ENCODE assay signal across 16 cellular contexts in the genomic region with DNA sequence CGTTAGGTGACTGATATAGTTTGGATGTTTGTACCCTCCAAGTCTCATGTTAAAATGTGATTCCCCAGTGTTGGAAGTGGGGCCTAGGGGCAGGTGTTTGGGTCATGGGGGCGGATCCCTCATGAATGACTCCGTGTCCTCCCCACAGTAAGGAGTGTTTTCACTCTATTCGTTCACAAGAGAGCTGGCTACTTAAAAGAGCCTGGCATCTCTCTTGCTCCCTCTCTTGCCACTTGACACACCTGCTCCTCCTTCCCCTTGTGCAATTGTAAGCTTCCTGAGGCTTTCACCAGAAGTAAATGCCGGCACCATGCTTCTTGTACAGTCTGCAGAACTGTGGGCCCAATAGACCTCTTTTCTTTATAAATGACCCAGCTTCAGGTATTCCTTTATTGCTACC. TPM values are rescaled to one million over a fixed set of nuclear protein-coding genes. Genes with fewer than 3 reads are reported as not detected.
A peak's percentile ranks its signal among the peaks of the same experiment; 100 is the strongest.
DNase-seq lines count a peak whose midpoint lies in the region; ATAC-seq and TF ChIP-seq lines count a peak whose summit lies in the region.
"Had no signal": no experiment of that assay in that cellular context is flagged by ENCODE, and none has a peak within 500 bp of the region (broad histone marks: within the 10 kb centered on the region; RNA-seq: fewer than 3 reads in every experiment).

No MANE protein-coding gene starts in this region.

- H3K4ac ChIP-seq in H9 (ENCODE audit: low read depth, low read length) = no peak overlapping the region

- no peak overlapping the region for H3K23ac ChIP-seq in H9 (ENCODE audit: insufficient read length, low read depth, low read length)

- H4K8ac ChIP-seq in H9 (replicated peaks; ENCODE audit: insufficient read length, low read depth, low read length) = no peak overlapping the region

- H2AK5ac ChIP-seq in H9 (ENCODE audit: insufficient read length, low read length) = no peak overlapping the region

- no peak overlapping the region for H2BK120ac ChIP-seq in H9 (ENCODE audit: low read depth, low read length, poor library complexity, severe bottlenecking)

- H3K27ac Mint-ChIP-seq in activated T-cell treated with anti-CD3 and anti-CD28 coated beads, Interleukin-2, amount 50 U/mL, for 72 hours = peak overlapping the region; percentile 26
- no peak overlapping the region for H3K27ac Mint-ChIP-seq in H9
- peak overlapping the region; percentile 70 for H3K27ac Mint-ChIP-seq in activated T-helper 17 cell treated with anti-CD3 and anti-CD28 coated beads, Interleukin-2, amount 50 U/mL, for 72 hours
- H3K27ac Mint-ChIP-seq: CD8-positive, alpha-beta T cell had no signal

- no peak overlapping the region for H3K4me2 ChIP-seq in H9 (ENCODE audit: insufficient read depth, insufficient read length, low read length)
- H3K4me2 ChIP-seq: A549 had no signal

- no peak overlapping the region for H3K9ac ChIP-seq in H9 (ENCODE audit: extremely low read depth, insufficient read length, low read length)

- H3K79me2 ChIP-seq in H9 (ENCODE audit: insufficient read depth, low read length) = no peaks in the 10 kb centered on the region

- H3K27ac ChIP-seq in H9 (ENCODE audit: insufficient read length, low read depth, low read length) (no peak overlapping the region), sigmoid colon (no peak overlapping the region), suprapubic skin (no peak overlapping the region)
- H3K27ac ChIP-seq: A549 had no signal

- H3K9me3 ChIP-seq in H9 (ENCODE audit: control insufficient read depth, low read depth, low read length) = no peaks in the 10 kb centered on the region
- H3K9me3 ChIP-seq in sigmoid colon = no peaks in the 10 kb centered on the region
- H3K9me3 ChIP-seq in suprapubic skin = no peaks in the 10 kb centered on the region
- H3K9me3 ChIP-seq: A549 had no signal

- no peak overlapping the region for H4K91ac ChIP-seq in H9 (ENCODE audit: insufficient read length, low read depth, low read length)

- peaks cover 7% of the 10 kb centered on the region for H3K23me2 ChIP-seq in H9 (ENCODE audit: insufficient read length, low read depth, low read length, poor library complexity, severe bottlenecking)

- H3K4me1 Mint-ChIP-seq in activated T-cell treated with anti-CD3 and anti-CD28 coated beads, Interleukin-2, amount 50 U/mL, for 72 hours (ENCODE audit: low read depth) = peaks cover 15% of the 10 kb centered on the region
- H3K4me1 Mint-ChIP-seq in activated T-cell treated with anti-CD3 and anti-CD28 coated beads, Interleukin-2, amount 50 U/mL, for 4 hours (ENCODE audit: low read depth) = peaks cover 16% of the 10 kb centered on the region
- H3K4me1 Mint-ChIP-seq in H9 = peaks cover 16% of the 10 kb centered on the region in 2 experiments
- peaks cover 16% of the 10 kb centered on the region for H3K4me1 Mint-ChIP-seq in activated T-helper 17 cell treated with anti-CD3 and anti-CD28 coated beads, Interleukin-2, amount 50 U/mL, for 72 hours

- H3K14ac ChIP-seq in H9 (ENCODE audit: insufficient read depth, low read length) = no peak overlapping the region

- no peak for TF ChIP-seq CTCF in H9 (conservative IDR thresholded peaks at IDR 0.05)
- TF ChIP-seq CTCF in sigmoid colon (IDR thresholded peaks at IDR 0.05) = no peak
- TF ChIP-seq CTCF in suprapubic skin (IDR thresholded peaks at IDR 0.05) = no peak

- no peak for DNase-seq in activated T-cell treated with anti-CD3 and anti-CD28 coated beads, Interleukin-2, amount 50 U/mL, for 72 hours
- no peak for DNase-seq in activated T-cell treated with anti-CD3 and anti-CD28 coated beads, Interleukin-2, amount 50 U/mL, for 4 hours
- DNase-seq in H9 = peak; percentile 2
- DNase-seq in sigmoid colon = peak; percentile 36
- no peak for DNase-seq in suprapubic skin (ENCODE audit: low spot score in 2 of 2)
- DNase-seq: COR-L47, DMS153, DMS79 treated with DMSO at 0.1 percent for 48 hours, EL had no signal

- intact Hi-C loops in sigmoid colon (cut with DNase I) = no loop called here

- WGBS in H9 (ENCODE audit: extremely low coverage, insufficient read length, low lambda C conversion rate) = no CpG with 5 or more reads among the region's 5 CpGs
- 88 to 90% methylated on average over 5 of the region's 5 CpGs for WGBS in sigmoid colon, 2 donors
- WGBS in suprapubic skin = 78% methylated on average over 5 of the region's 5 CpGs

- H4K20me1 ChIP-seq in H9 (ENCODE audit: control insufficient read depth, insufficient read depth, insufficient read length) = no peaks in the 10 kb centered on the region

- H2BK5ac ChIP-seq in H9 (ENCODE audit: insufficient read length, low read length) = no peak overlapping the region

- H3K9me3 Mint-ChIP-seq in activated T-cell treated with anti-CD3 and anti-CD28 coated beads, Interleukin-2, amount 50 U/mL, for 72 hours = no peaks in the 10 kb centered on the region
- no peaks in the 10 kb centered on the region for H3K9me3 Mint-ChIP-seq in activated T-cell treated with anti-CD3 and anti-CD28 coated beads, Interleukin-2, amount 50 U/mL, for 4 hours
- H3K9me3 Mint-ChIP-seq in H9 = no peaks in the 10 kb centered on the region
- peaks cover 7% of the 10 kb centered on the region for H3K9me3 Mint-ChIP-seq in activated T-helper 17 cell treated with anti-CD3 and anti-CD28 coated beads, Interleukin-2, amount 50 U/mL, for 72 hours

- no peaks in the 10 kb centered on the region for H3K79me1 ChIP-seq in H9 (ENCODE audit: insufficient read depth, low read depth, low read length, poor library complexity, severe bottlenecking)

- H3K36me3 ChIP-seq in sigmoid colon = no peaks in the 10 kb centered on the region
- H3K36me3 ChIP-seq in suprapubic skin = no peaks in the 10 kb centered on the region

- no peaks in the 10 kb centered on the region; the same call in 1 of the 2 replicates for H3K4me1 ChIP-seq in H9 (ENCODE audit: insufficient read depth, low read length)
- peaks cover 0 to 20% (median 12%) of the 10 kb centered on the region in 4 donors for H3K4me1 ChIP-seq in sigmoid colon
- peaks cover 22% of the 10 kb centered on the region for H3K4me1 ChIP-seq in suprapubic skin

- H2BK15ac ChIP-seq in H9 (ENCODE audit: low read depth, low read length) = no peak overlapping the region

- H3K27me3 Mint-ChIP-seq in activated T-cell treated with anti-CD3 and anti-CD28 coated beads, Interleukin-2, amount 50 U/mL, for 72 hours (ENCODE audit: low read depth) = no peaks in the 10 kb centered on the region
- H3K27me3 Mint-ChIP-seq in activated T-cell treated with anti-CD3 and anti-CD28 coated beads, Interleukin-2, amount 50 U/mL, for 4 hours (ENCODE audit: low read depth) = no peaks in the 10 kb centered on the region
- H3K27me3 Mint-ChIP-seq in H9 (ENCODE audit: low read depth) = peaks cover 8% of the 10 kb centered on the region
- no peaks in the 10 kb centered on the region for H3K27me3 Mint-ChIP-seq in activated T-helper 17 cell treated with anti-CD3 and anti-CD28 coated beads, Interleukin-2, amount 50 U/mL, for 72 hours

- no peaks in the 10 kb centered on the region for H3K27me3 ChIP-seq in H9 (ENCODE audit: insufficient read depth, low read length)
- H3K27me3 ChIP-seq in sigmoid colon = no peaks in the 10 kb centered on the region
- no peaks in the 10 kb centered on the region for H3K27me3 ChIP-seq in suprapubic skin

- H3T11ph ChIP-seq in H9 (ENCODE audit: low read length) = no peak overlapping the region

- no peak overlapping the region for H2AFZ ChIP-seq in H9 (ENCODE audit: low read length)

- no peaks in the 10 kb centered on the region for H3K36me3 Mint-ChIP-seq in activated T-cell treated with anti-CD3 and anti-CD28 coated beads, Interleukin-2, amount 50 U/mL, for 72 hours (ENCODE audit: insufficient read depth in 2 of 2)
- peaks cover 2% of the 10 kb centered on the region for H3K36me3 Mint-ChIP-seq in activated T-cell treated with anti-CD3 and anti-CD28 coated beads, Interleukin-2, amount 50 U/mL, for 4 hours (ENCODE audit: insufficient read depth)
- no peaks in the 10 kb centered on the region for H3K36me3 Mint-ChIP-seq in H9 (ENCODE audit: insufficient read depth in 1 of 3, low read depth in 3 of 3)
- H3K36me3 Mint-ChIP-seq in activated T-helper 17 cell treated with anti-CD3 and anti-CD28 coated beads, Interleukin-2, amount 50 U/mL, for 72 hours (ENCODE audit: low read depth) = no peaks in the 10 kb centered on the region

- no peak overlapping the region for H4K5ac ChIP-seq in H9 (ENCODE audit: insufficient read length, low read depth, low read length)

- TF ChIP-seq POLR2A in sigmoid colon (IDR thresholded peaks at IDR 0.05) (no peak), suprapubic skin (IDR thresholded peaks at IDR 0.05) (no peak)

- ATAC-seq in activated T-cell treated with anti-CD3 and anti-CD28 coated beads, Interleukin-2, amount 50 U/mL, for 72 hours (replicated peaks in 1 of 2) = no peak
- no peak for ATAC-seq in activated T-cell treated with anti-CD3 and anti-CD28 coated beads, Interleukin-2, amount 50 U/mL, for 4 hours
- no peak for ATAC-seq in activated T-helper 17 cell treated with anti-CD3 and anti-CD28 coated beads, Interleukin-2, amount 50 U/mL, for 72 hours (replicated peaks)
- ATAC-seq in GM18517 (IDR thresholded peaks at IDR 0.05; ENCODE audit: unreplicated experiment) (no peak), HG02884 (IDR thresholded peaks at IDR 0.05; ENCODE audit: unreplicated experiment) (no peak)
- ATAC-seq: A549; CD8-positive, alpha-beta T cell; HCT116 had no signal

- no peak overlapping the region for H3K4me3 Mint-ChIP-seq in activated T-cell treated with anti-CD3 and anti-CD28 coated beads, Interleukin-2, amount 50 U/mL, for 72 hours
- no peak overlapping the region for H3K4me3 Mint-ChIP-seq in activated T-cell treated with anti-CD3 and anti-CD28 coated beads, Interleukin-2, amount 50 U/mL, for 4 hours
- H3K4me3 Mint-ChIP-seq in H9 = no peak overlapping the region
- H3K4me3 Mint-ChIP-seq in activated T-helper 17 cell treated with anti-CD3 and anti-CD28 coated beads, Interleukin-2, amount 50 U/mL, for 72 hours = no peak overlapping the region
- H3K4me3 Mint-ChIP-seq: CD14-positive monocyte; CD8-positive, alpha-beta T cell had no signal

- H3K18ac ChIP-seq in H9 (ENCODE audit: insufficient read length, low read depth, low read length) = no peak overlapping the region

- H2BK20ac ChIP-seq in H9 (ENCODE audit: low read depth, low read length, poor library complexity, severe bottlenecking) = no peak overlapping the region

- TF ChIP-seq EP300 in sigmoid colon (IDR thresholded peaks at IDR 0.05) = no peak
- TF ChIP-seq EP300 in suprapubic skin (IDR thresholded peaks at IDR 0.05) = no peak

- no peak overlapping the region for H3K56ac ChIP-seq in H9 (ENCODE audit: insufficient read length, low read depth, low read length)

- H2BK12ac ChIP-seq in H9 (ENCODE audit: insufficient read length, low read depth, low read length) = no peak overlapping the region

- H3K4me3 ChIP-seq in sigmoid colon (no peak overlapping the region), suprapubic skin (no peak overlapping the region)
- H3K4me3 ChIP-seq: A549 had no signal

RNA-seq across cellular contexts. Expression of gene IFI27L2, which starts 2.6 kb away (rescaled TPM):
- 10 to 100 TPM; 52.0 to 66.0 TPM for total RNA-seq in activated T-cell treated with anti-CD3 and anti-CD28 coated beads, Interleukin-2, amount 50 U/mL, for 72 hours
- 10 to 100 TPM; 19.3 to 26.4 (median 23.6) TPM for total RNA-seq in activated T-cell treated with anti-CD3 and anti-CD28 coated beads, Interleukin-2, amount 50 U/mL, for 4 hours
- total RNA-seq in H9 (2021) = 28.6 and 32.5 TPM in 2 replicates
- total RNA-seq in activated T-helper 17 cell treated with anti-CD3 and anti-CD28 coated beads, Interleukin-2, amount 50 U/mL, for 72 hours = 10 to 100 TPM; 58.5 to 58.8 TPM
- total RNA-seq in sigmoid colon = 100 to 1,000 TPM in 2 of 4 donors, 10 to 100 TPM in 2; 47.9 to 145 (median 91.7) TPM
- 100 to 1,000 TPM in 1 of 3 donors, 10 to 100 TPM in 2; 63.1 to 126 (median 84.7) TPM for polyA plus RNA-seq in sigmoid colon
- 10 to 100 TPM; 29.9 to 87.6 (median 61.1) TPM for total RNA-seq in suprapubic skin

RNA-seq across cellular contexts. Expression of gene IFI27, which starts 16.3 kb away (rescaled TPM):
- total RNA-seq in activated T-cell treated with anti-CD3 and anti-CD28 coated beads, Interleukin-2, amount 50 U/mL, for 72 hours = 1 to 10 TPM; 5.1 to 7.7 TPM
- total RNA-seq in activated T-cell treated with anti-CD3 and anti-CD28 coated beads, Interleukin-2, amount 50 U/mL, for 4 hours = 1 to 10 TPM; 1.3 to 1.7 (median 1.3) TPM
- total RNA-seq in H9 (2021) (1.7 TPM in 2 replicates), sigmoid colon (100 to 1,000 TPM in 2 of 4 donors, 10 to 100 TPM in 2; 25.2 to 183 (median 98.3) TPM), suprapubic skin (100 to 1,000 TPM in 2 of 4 donors, 10 to 100 TPM in 2; 26.9 to 197 (median 142) TPM)
- total RNA-seq in activated T-helper 17 cell treated with anti-CD3 and anti-CD28 coated beads, Interleukin-2, amount 50 U/mL, for 72 hours = 1 to 10 TPM; 2.1 to 3.0 TPM
- 1,000 to 10,000 TPM; 1,595 to 3,562 (median 2,792) TPM for polyA plus RNA-seq in sigmoid colon

RNA-seq across cellular contexts. Expression of gene IFI27L1, which starts 45.7 kb away (rescaled TPM):
- 10 to 100 TPM; 59.6 to 71.4 TPM for total RNA-seq in activated T-cell treated with anti-CD3 and anti-CD28 coated beads, Interleukin-2, amount 50 U/mL, for 72 hours
- total RNA-seq in activated T-cell treated with anti-CD3 and anti-CD28 coated beads, Interleukin-2, amount 50 U/mL, for 4 hours = 1 to 10 TPM; 8.9 to 9.5 (median 9.0) TPM
- 27.4 TPM in 2 replicates for total RNA-seq in H9 (2021)
- 10 to 100 TPM; 34.5 to 35.4 TPM for total RNA-seq in activated T-helper 17 cell treated with anti-CD3 and anti-CD28 coated beads, Interleukin-2, amount 50 U/mL, for 72 hours
- total RNA-seq in sigmoid colon = 1 to 10 TPM; 6.7 to 8.6 (median 7.7) TPM
- 10 to 100 TPM; 25.1 to 49.5 (median 30.6) TPM for polyA plus RNA-seq in sigmoid colon
- total RNA-seq in suprapubic skin = 10 to 100 TPM in 1 of 4 donors, 1 to 10 TPM in 3; 7.2 to 11.4 (median 9.3) TPM

RNA-seq across cellular contexts. Expression of gene DDX24, which starts 45.8 kb away (rescaled TPM):
- 100 to 1,000 TPM; 193 to 197 TPM for total RNA-seq in activated T-cell treated with anti-CD3 and anti-CD28 coated beads, Interleukin-2, amount 50 U/mL, for 72 hours
- total RNA-seq in activated T-cell treated with anti-CD3 and anti-CD28 coated beads, Interleukin-2, amount 50 U/mL, for 4 hours = 100 to 1,000 TPM; 287 to 321 (median 319) TPM
- 172 TPM in 2 replicates for total RNA-seq in H9 (2021)
- total RNA-seq in activated T-helper 17 cell treated with anti-CD3 and anti-CD28 coated beads, Interleukin-2, amount 50 U/mL, for 72 hours = 100 to 1,000 TPM; 222 to 241 TPM
- total RNA-seq in sigmoid colon = 100 to 1,000 TPM; 109 to 147 (median 133) TPM
- 10 to 100 TPM; 42.5 to 63.5 (median 43.2) TPM for polyA plus RNA-seq in sigmoid colon
- 100 to 1,000 TPM; 107 to 134 (median 108) TPM for total RNA-seq in suprapubic skin

RNA-seq across cellular contexts. Expression of gene PPP4R4, which starts 47.3 kb away (rescaled TPM):
- total RNA-seq in activated T-cell treated with anti-CD3 and anti-CD28 coated beads, Interleukin-2, amount 50 U/mL, for 72 hours = 1 to 10 TPM; 6.2 to 9.5 TPM
- 1 to 10 TPM; 2.0 to 4.2 (median 2.8) TPM for total RNA-seq in activated T-cell treated with anti-CD3 and anti-CD28 coated beads, Interleukin-2, amount 50 U/mL, for 4 hours
- total RNA-seq in H9 (2021) (3.9 and 5.1 TPM in 2 replicates), sigmoid colon (1 to 10 TPM in 1 of 4 donors, under 1 TPM in 3; 0.27 to 3.0 (median 0.69) TPM), suprapubic skin (1 to 10 TPM in 3 of 4 donors, under 1 TPM in 1; 0.24 to 4.4 (median 1.3) TPM)
- total RNA-seq in activated T-helper 17 cell treated with anti-CD3 and anti-CD28 coated beads, Interleukin-2, amount 50 U/mL, for 72 hours = 10 to 100 TPM in 1 of 2 donors, 1 to 10 TPM in 1; 1.8 to 68.2 TPM
- polyA plus RNA-seq in sigmoid colon = under 1 TPM in 2 of 3 donors, not detected in 1; 0.07 to 0.60 TPM
- total RNA-seq: CD8-positive, alpha-beta T cell had no signal

Comparison
In these comparisons a context has a peak if more than half of its experiments do, and no peak if none do; other contexts are left out.
1. DNase-seq: peak in H9 (single experiment) and sigmoid colon (single experiment); none in activated T-cell treated with anti-CD3 and anti-CD28 coated beads, Interleukin-2, amount 50 U/mL, for 72 hours (0 of 2), activated T-cell treated with anti-CD3 and anti-CD28 coated beads, Interleukin-2, amount 50 U/mL, for 4 hours (single experiment) and suprapubic skin (0 of 2).
2. H3K27ac Mint-ChIP-seq: peak in activated T-cell treated with anti-CD3 and anti-CD28 coated beads, Interleukin-2, amount 50 U/mL, for 72 hours (single experiment) and activated T-helper 17 cell treated with anti-CD3 and anti-CD28 coated beads, Interleukin-2, amount 50 U/mL, for 72 hours (single experiment); none in H9 (0 of 3).